In the genomic region with DNA sequence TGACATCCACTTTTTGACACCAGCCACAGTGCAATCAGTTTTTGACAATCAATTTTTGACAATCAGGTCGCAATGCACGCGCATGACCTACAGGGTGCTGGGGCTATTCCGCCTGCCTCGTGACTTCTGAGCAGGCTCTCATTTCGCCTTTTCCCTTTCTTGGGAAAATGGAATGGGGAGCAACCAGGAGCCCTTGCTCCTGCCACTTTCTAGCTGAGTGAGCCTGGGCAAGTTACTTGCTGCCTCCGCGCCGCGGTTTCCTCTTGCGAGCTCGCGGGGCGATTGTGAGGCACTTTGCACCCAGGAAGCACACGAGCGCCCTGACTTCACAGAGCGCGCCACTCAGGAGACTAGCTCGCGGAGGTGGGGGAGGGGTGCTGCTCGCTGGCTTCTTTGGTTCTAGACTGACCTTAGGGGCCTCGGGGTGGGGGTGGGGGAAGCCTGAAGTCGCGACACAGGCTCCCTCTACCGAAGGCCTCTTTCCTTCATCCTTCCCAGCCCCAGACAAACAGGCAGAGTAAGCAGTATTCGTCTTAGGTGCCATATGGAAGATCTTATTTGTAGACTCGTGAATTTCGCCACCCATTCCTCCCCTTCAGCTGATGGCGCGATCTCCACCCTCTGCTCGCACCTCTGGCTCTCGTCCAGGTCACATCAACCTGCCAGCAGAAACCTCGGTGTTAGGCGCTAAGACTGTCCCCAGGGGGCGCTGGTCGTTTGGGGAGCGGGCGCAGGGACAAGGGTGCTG, we compare ENCODE assay signal across 8 cellular contexts. TPM values are rescaled to one million over a fixed set of nuclear protein-coding genes. Genes with fewer than 3 reads are reported as not detected.
DNase-seq lines count a peak whose midpoint lies in the region; ATAC-seq and TF ChIP-seq lines count a peak whose summit lies in the region.

No MANE protein-coding gene starts in this region.

- ATAC-seq in HG03039 (IDR thresholded peaks at IDR 0.05; ENCODE audit: unreplicated experiment) (peak; percentile 61), left lobe of liver (peak; percentile 93)

- peak overlapping the region; percentile 70 for H3K27ac Mint-ChIP-seq in dendritic cell treated with granulocyte-macrophage colony-stimulating factor and Interleukin-4, amounts not matched to agents 40 ng/mL and 50 ng/mL, for 4 days

- peaks cover 31% of the 10 kb centered on the region for H3K4me1 Mint-ChIP-seq in dendritic cell treated with granulocyte-macrophage colony-stimulating factor and Interleukin-4, amounts not matched to agents 40 ng/mL and 50 ng/mL, for 4 days (ENCODE audit: low read depth)

- intact Hi-C loops in dendritic cell treated with granulocyte-macrophage colony-stimulating factor and Interleukin-4, amounts not matched to agents 40 ng/mL and 50 ng/mL, for 4 days (cut with micrococcal nuclease), result loop anchor here (1.0 to 5.0 kb wide), 2 partner anchors 34 to 64 kb away; partner anchors contain the start of gene DBNDD2

- peak overlapping the region; percentile 68 for H3K4me3 Mint-ChIP-seq in dendritic cell treated with granulocyte-macrophage colony-stimulating factor and Interleukin-4, amounts not matched to agents 40 ng/mL and 50 ng/mL, for 4 days

- DNase-seq in GM10248 (ENCODE audit: extremely low spot score) (peak; percentile 84), NCI-H524 treated with DMSO at 0.1 percent for 48 hours (lab: John Stamatoyannopoulos, UW) (peak; percentile 28), left lobe of liver (ENCODE audit: low spot score) (peak; percentile 88), DMS79 treated with DMSO at 0.1 percent for 48 hours (lab: John Stamatoyannopoulos, UW) (no peak)
- DNase-seq in activated CD4-positive, alpha-beta T cell treated with anti-CD3 and anti-CD28 coated beads, Interleukin-2, amount 50 U/mL, for 24 hours (ENCODE audit: low read depth in 1 of 2, low spot score in 1 of 2), result peak; percentile 82 to 91
- DNase-seq in stimulated activated CD4-positive, alpha-beta T cell treated with anti-CD3 and anti-CD28 coated beads, Interleukin-2, amount 100 ng/mL, for 24 hours, result peak; percentile 94 to 95

- H3K9me3 Mint-ChIP-seq in dendritic cell treated with granulocyte-macrophage colony-stimulating factor and Interleukin-4, amounts not matched to agents 40 ng/mL and 50 ng/mL, for 4 days, result no peaks in the 10 kb centered on the region

- CTCF ChIA-PET in GM10248 (lab: Yijun Ruan, JAX), result interaction anchor here (0.9 to 22.0 kb wide), 44 partner anchors 8 to 440 kb away, joined by 3 to 488 read pairs (median 5); partner anchors contain the start of genes PIGT and SYS1

- POLR2A ChIA-PET in GM10248 (lab: Yijun Ruan, JAX), result interaction anchor here (0.5 to 0.6 kb wide), 2 partner anchors 10 to 39 kb away, joined by 4 to 5 read pairs; no protein-coding TSS in a partner anchor

- peaks cover 28% of the 10 kb centered on the region for H3K36me3 Mint-ChIP-seq in dendritic cell treated with granulocyte-macrophage colony-stimulating factor and Interleukin-4, amounts not matched to agents 40 ng/mL and 50 ng/mL, for 4 days (ENCODE audit: low read depth)

- peaks cover 8% of the 10 kb centered on the region for H3K27me3 Mint-ChIP-seq in dendritic cell treated with granulocyte-macrophage colony-stimulating factor and Interleukin-4, amounts not matched to agents 40 ng/mL and 50 ng/mL, for 4 days

- peak; percentile 93 for TF ChIP-seq CTCF in GM10248 (IDR thresholded peaks at IDR 0.05; ENCODE audit: control extremely low read depth, extremely low read depth, low read depth, missing control alignments)

RNA-seq across cellular contexts. Expression of gene TP53TG5, which starts 4.6 kb away (rescaled TPM):
- total RNA-seq in left lobe of liver, result not detected

RNA-seq across cellular contexts. Expression of gene SYS1, which starts 10.6 kb away (rescaled TPM):
- total RNA-seq in left lobe of liver, result 16.9 TPM

RNA-seq across cellular contexts. Expression of gene SDC4, which starts 25.3 kb away (rescaled TPM):
- total RNA-seq in left lobe of liver, result 89.3 TPM

RNA-seq across cellular contexts. Expression of gene DBNDD2, which starts 34.6 kb away (rescaled TPM):
- total RNA-seq in left lobe of liver, result 2.9 TPM

RNA-seq across cellular contexts. Expression of gene PIGT, which starts 42.4 kb away (rescaled TPM):
- total RNA-seq in left lobe of liver, result 36.0 TPM
